30 cellular contexts compared by ENCODE assay signal in the genomic region with DNA sequence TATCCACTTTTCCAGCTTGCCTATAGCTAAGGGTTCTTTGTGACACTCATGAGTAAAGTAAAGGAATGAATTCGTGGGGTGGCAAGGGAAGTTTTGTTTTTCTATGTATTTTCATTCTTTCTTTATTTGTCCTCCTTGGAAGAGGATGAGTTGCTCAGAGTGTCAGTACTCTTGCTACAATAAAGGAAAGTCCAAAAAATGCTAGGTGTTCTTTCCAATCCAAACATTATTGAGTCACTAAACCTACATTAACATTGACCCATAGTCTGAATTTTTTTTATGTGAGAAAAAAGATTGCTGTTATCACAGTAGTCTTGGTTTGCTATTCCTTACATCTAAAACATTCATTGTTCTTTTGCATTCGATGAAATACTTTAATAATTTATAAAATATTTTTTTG.
"Had no signal": no experiment of that assay in that cellular context is flagged by ENCODE, and none has a peak within 500 bp of the region (broad histone marks: within the 10 kb centered on the region; RNA-seq: fewer than 3 reads in every experiment).

No MANE protein-coding gene starts in this region.

- H3K27me3 ChIP-seq: ascending aorta, cardiac muscle cell had no signal

- H3K4me3 ChIP-seq: ascending aorta, cardiac muscle cell had no signal

- ATAC-seq: activated CD8-positive, alpha-beta T cell treated with anti-CD3 and anti-CD28 coated beads for 36 hours; activated naive CD8-positive, alpha-beta T cell treated with anti-CD3 and anti-CD28 coated beads, Interleukin-2, amount 50 U/mL, for 24 hours; activated T-cell treated with anti-CD3 and anti-CD28 coated beads, Interleukin-2, amount 50 U/mL, for 4 hours; activated T-cell treated with anti-CD3 and anti-CD28 coated beads, Interleukin-2, amount 50 U/mL, for 72 hours; activated T-helper 17 cell treated with anti-CD3 and anti-CD28 coated beads, Interleukin-2, amount 50 U/mL, for 72 hours; T-helper 17 cell had no signal

- H3K9me3 ChIP-seq: ascending aorta had no signal

- H3K36me3 ChIP-seq: ascending aorta, cardiac muscle cell had no signal

- H3K27ac ChIP-seq: ascending aorta, cardiac muscle cell, VCaP had no signal

- DNase-seq: activated B cell treated with CpG ODN at 0.5 μM for 24 hours; activated CD4-positive, alpha-beta memory T cell treated with anti-CD3 and anti-CD28 coated beads for 36 hours; activated CD4-positive, alpha-beta T cell treated with anti-CD3 and anti-CD28 coated beads for 4 hours; activated CD4-positive, alpha-beta T cell treated with anti-CD3 and anti-CD28 coated beads, Interleukin-2, amount 10 ng/mL, durations not matched to agents 24 days and 14 days; activated CD4-positive, alpha-beta T cell treated with anti-CD3 and anti-CD28 coated beads, Interleukin-2, amount 50 U/mL, for 1 hour; activated CD4-positive, alpha-beta T cell treated with anti-CD3 and anti-CD28 coated beads, Interleukin-2, amount 50 U/mL, for 4 hours; activated CD4-positive, CD25-positive, alpha-beta regulatory T cell treated with anti-CD3 and anti-CD28 coated beads, Interleukin-2, amount 50 U/mL, for 72 hours; activated CD8-positive, alpha-beta memory T cell treated with anti-CD3 and anti-CD28 coated beads, Interleukin-2, amount 50 U/mL, for 4 hours; activated CD8-positive, alpha-beta T cell treated with anti-CD3 and anti-CD28 coated beads for 36 hours; activated effector memory CD4-positive, alpha-beta T cell treated with anti-CD3 and anti-CD28 coated beads, Interleukin-2, amount 50 U/mL, for 16 hours; activated naive CD4-positive, alpha-beta T cell treated with anti-CD3 and anti-CD28 coated beads, Interleukin-2, amount 10 ng/mL, durations not matched to agents 7 days and 5 days; activated naive CD4-positive, alpha-beta T cell treated with Interleukin-2 at 50 U/mL for 16 hours; activated naive CD8-positive, alpha-beta T cell treated with anti-CD3 and anti-CD28 coated beads, Interleukin-2, amount 10 ng/mL, durations not matched to agents 7 days and 5 days; activated naive CD8-positive, alpha-beta T cell treated with anti-CD3 and anti-CD28 coated beads, Interleukin-2, amount 50 U/mL, for 24 hours; activated T-cell treated with anti-CD3 and anti-CD28 coated beads for 4 hours; activated T-cell treated with anti-CD3 and anti-CD28 coated beads, Interleukin-2, amount 50 U/mL, for 1 hour; activated T-cell treated with anti-CD3 and anti-CD28 coated beads, Interleukin-2, amount 50 U/mL, for 4 hours; activated T-cell treated with anti-CD3 and anti-CD28 coated beads, Interleukin-2, amount 50 U/mL, for 72 hours; amygdala; anterior cingulate cortex; caudate nucleus; cerebellar nuclear complex; T-helper 17 cell; T1000 had no signal

- FAIRE-seq: bronchial epithelial cell, TTC549 had no signal

- H3K4me1 ChIP-seq: ascending aorta had no signal
